20 cellular contexts compared by ENCODE assay signal in genomic region chr7:415646-416525, GRCh38.
"Had no signal": no experiment of that assay in that cellular context is flagged by ENCODE, and none has a peak within 500 bp of the region (broad histone marks: within the 10 kb centered on the region; RNA-seq: fewer than 3 reads in every experiment).

No MANE protein-coding gene starts in this region.

- H3K4me1 Mint-ChIP-seq: immature natural killer cell, neural crest cell had no signal

- DNase-seq: activated CD4-positive, alpha-beta T cell treated with anti-CD3 and anti-CD28 coated beads, Interleukin-2, amount 50 U/mL, for 4 hours; activated effector memory CD4-positive, alpha-beta T cell treated with anti-CD3 and anti-CD28 coated beads, Interleukin-2, amount 50 U/mL, for 16 hours; activated T-cell treated with anti-CD3 and anti-CD28 coated beads, Interleukin-2, amount 50 U/mL, for 4 hours; anterior cingulate cortex; esophagus squamous epithelium; foreskin fibroblast; glutamatergic neuron; immature natural killer cell; left colon; stimulated activated CD4-positive, alpha-beta T cell treated with anti-CD3 and anti-CD28 coated beads, Interleukin-2, amount 100 ng/mL, for 24 hours; stimulated activated CD8-positive, alpha-beta memory T cell treated with anti-CD3 and anti-CD28 coated beads, Interleukin-4, amount 100 ng/mL, for 48 hours; stimulated activated naive CD8-positive, alpha-beta T cell treated with anti-CD3 and anti-CD28 coated beads, Interleukin-15, Interleukin-2, amounts not matched to agents 100 U/mL and 50 U/mL, for 24 hours had no signal

- H3K4me1 ChIP-seq: breast epithelium, esophagus squamous epithelium, parathyroid adenoma had no signal

- H3K36me3 ChIP-seq: breast epithelium, esophagus squamous epithelium had no signal

- ATAC-seq: activated T-cell treated with anti-CD3 and anti-CD28 coated beads, Interleukin-2, amount 50 U/mL, for 4 hours; left colon; right cardiac atrium; stimulated activated naive CD8-positive, alpha-beta T cell treated with anti-CD3 and anti-CD28 coated beads, Interleukin-15, Interleukin-2, amounts not matched to agents 100 U/mL and 50 U/mL, for 24 hours had no signal

- H3K27ac ChIP-seq: breast epithelium, esophagus squamous epithelium, parathyroid adenoma had no signal

- H3K4me3 Mint-ChIP-seq: activated B cell treated with CpG ODN at 0.5 μM for 24 hours; activated naive CD8-positive, alpha-beta T cell; activated T-cell treated with anti-CD3 and anti-CD28 coated beads, Interleukin-2, amount 50 U/mL, for 4 hours; immature natural killer cell; memory B cell; neural crest cell; T-helper 1 cell treated with Interleukin-12 subunit alpha and Interleukin-12 subunit beta and Interleukin-4 antibody, amounts not matched to agents 30 μg/mL and 1 μg/mL, for 36 hours had no signal

- H3K27me3 Mint-ChIP-seq: activated B cell treated with CpG ODN at 0.5 μM for 24 hours; activated naive CD8-positive, alpha-beta T cell had no signal

- H3K4me3 ChIP-seq: breast epithelium, esophagus squamous epithelium had no signal

- H3K27me3 ChIP-seq: breast epithelium had no signal

- H3K27ac Mint-ChIP-seq: activated B cell treated with CpG ODN at 0.5 μM for 24 hours; activated naive CD8-positive, alpha-beta T cell; immature natural killer cell; memory B cell; T-helper 1 cell treated with Interleukin-12 subunit alpha and Interleukin-12 subunit beta and Interleukin-4 antibody, amounts not matched to agents 30 μg/mL and 1 μg/mL, for 36 hours had no signal
